ENCODE assay signal across 17 cellular contexts in the genomic region with DNA sequence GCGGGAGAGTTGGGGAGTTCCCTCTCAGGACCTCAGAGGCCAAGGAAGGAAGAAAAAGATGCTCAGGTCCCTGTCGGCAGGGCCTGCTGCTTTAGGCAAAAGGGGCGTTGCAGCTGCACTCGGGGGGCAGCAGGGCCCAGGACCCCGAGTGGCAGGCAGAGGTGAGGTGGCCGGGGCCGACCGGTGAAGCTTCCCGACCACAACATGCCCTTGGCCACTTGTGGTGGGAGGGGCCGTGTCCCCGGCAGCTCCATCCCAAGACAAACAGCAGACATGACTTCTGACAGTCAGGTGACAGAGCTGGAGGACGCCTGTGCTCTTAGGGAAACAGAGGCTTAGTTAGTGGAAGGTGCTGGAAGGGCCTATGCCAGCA.
"Had no signal": no experiment of that assay in that cellular context is flagged by ENCODE, and none has a peak within 500 bp of the region (broad histone marks: within the 10 kb centered on the region; RNA-seq: fewer than 3 reads in every experiment).

No MANE protein-coding gene starts in this region.

- DNase-seq: dermis blood vessel endothelial cell; hippocampal formation; mammary epithelial cell; naive thymus-derived CD4-positive, alpha-beta T cell; nephron progenitor cell; small intestine; stimulated activated CD4-positive, alpha-beta T cell treated with anti-CD3 and anti-CD28 coated beads, Interleukin-12 subunit alpha, Interleukin-12 subunit beta, amount 100 ng/mL, for 4 hours; stimulated activated naive CD4-positive, alpha-beta T cell treated with Interleukin-2 at 50 U/mL for 16 hours had no signal

- ATAC-seq: esophagus mucosa; heart left ventricle; left lobe of liver; naive thymus-derived CD4-positive, alpha-beta T cell had no signal

- H3K27me3 Mint-ChIP-seq: naive thymus-derived CD4-positive, alpha-beta T cell; type B pancreatic cell had no signal

- H3K27ac Mint-ChIP-seq: type B pancreatic cell had no signal

- H3K27me3 ChIP-seq: heart left ventricle, right atrium auricular region had no signal

- H3K27ac ChIP-seq: heart left ventricle, right atrium auricular region had no signal

- H3K9me3 Mint-ChIP-seq: type B pancreatic cell had no signal

- H3K4me1 Mint-ChIP-seq: naive thymus-derived CD4-positive, alpha-beta T cell; nephron progenitor cell had no signal

- H3K9me3 ChIP-seq: right atrium auricular region had no signal

- H3K4me3 Mint-ChIP-seq: naive thymus-derived CD4-positive, alpha-beta T cell; nephron progenitor cell; type B pancreatic cell had no signal

- FAIRE-seq: colon, frontal cortex, islet of Langerhans, small intestine, urothelium cell line had no signal

- H3K4me1 ChIP-seq: heart left ventricle, right atrium auricular region had no signal

- H3K4me3 ChIP-seq: heart left ventricle, right atrium auricular region had no signal
